In genomic region chr18:5943514-5943913, GRCh38 we compare ENCODE assay signal across 19 cellular contexts. TPM values are rescaled to one million over a fixed set of nuclear protein-coding genes. Genes with fewer than 3 reads are reported as not detected.
DNase-seq lines count a peak whose midpoint lies in the region; ATAC-seq, FAIRE-seq and TF ChIP-seq lines count a peak whose summit lies in the region.
"Had no signal": no experiment of that assay in that cellular context is flagged by ENCODE, and none has a peak within 500 bp of the region (broad histone marks: within the 10 kb centered on the region; RNA-seq: fewer than 3 reads in every experiment).

No MANE protein-coding gene starts in this region.

- TF ChIP-seq EP300 in tibial nerve (IDR thresholded peaks at IDR 0.05): no peak

- no peaks in the 10 kb centered on the region for H3K36me3 ChIP-seq in small intestine (ENCODE audit: control insufficient read depth in 2 of 2, insufficient read depth in 2 of 2, low read length in 2 of 2)
- H3K36me3 ChIP-seq in tibial nerve: no peaks in the 10 kb centered on the region
- H3K36me3 ChIP-seq: neutrophil, right lobe of liver, thyroid gland had no signal

- no peak for TF ChIP-seq POLR2A in tibial nerve (IDR thresholded peaks at IDR 0.05)

- WGBS in small intestine, 3 donors: 46 to 51% (median 50%) methylated on average over 5 of the region's 5 CpGs
- WGBS in tibial nerve, 2 donors: 44 to 59% methylated on average over 5 of the region's 5 CpGs

- no peak for ATAC-seq in GM21390 (IDR thresholded peaks at IDR 0.05; ENCODE audit: unreplicated experiment)
- ATAC-seq: right lobe of liver had no signal

- H3K27me3 ChIP-seq in small intestine (ENCODE audit: control insufficient read depth in 2 of 2, insufficient read depth in 2 of 2, low read length in 2 of 2) (no peaks in the 10 kb centered on the region), tibial nerve (no peaks in the 10 kb centered on the region)
- H3K27me3 ChIP-seq: right lobe of liver, thyroid gland had no signal

- DNase-seq in NCI-H2196 (lab: John Stamatoyannopoulos, UW; ENCODE audit: unreplicated experiment): peak; percentile 14
- no peak for DNase-seq in NCI-H2196 treated with DMSO at 0.1 percent for 48 hours (lab: John Stamatoyannopoulos, UW; ENCODE audit: unreplicated experiment)
- DNase-seq in NCI-H2107 treated with DMSO at 0.1 percent for 48 hours (lab: John Stamatoyannopoulos, UW; ENCODE audit: unreplicated experiment): peak; percentile 58
- DNase-seq in cerebellar cortex (ENCODE audit: low spot score): peak; percentile 32
- peak; percentile 38 for DNase-seq in small intestine
- DNase-seq in tibial nerve (ENCODE audit: low spot score in 2 of 2): no peak
- DNase-seq in central memory CD4-positive, alpha-beta T cell: no peak
- DNase-seq: activated CD4-positive, alpha-beta memory T cell treated with anti-CD3 and anti-CD28 coated beads, Interleukin-2, amount 10 ng/mL, durations not matched to agents 7 days and 5 days; CD4-positive, alpha-beta T cell; midbrain; NCI-H1048; NCI-H526 treated with DMSO at 0.1 percent for 48 hours; right lobe of liver; stimulated activated CD4-positive, alpha-beta T cell treated with anti-CD3 and anti-CD28 coated beads, Interleukin-4, amount 100 ng/mL, for 1 hour had no signal

- H3K4me3 ChIP-seq in small intestine (ENCODE audit: low read depth in 1 of 2, low read length in 2 of 2) (no peak overlapping the region), tibial nerve (no peak overlapping the region)
- H3K4me3 ChIP-seq: right lobe of liver, thyroid gland had no signal

- no peaks in the 10 kb centered on the region for H3K4me1 ChIP-seq in small intestine (ENCODE audit: control insufficient read depth in 2 of 2, insufficient read depth in 1 of 2, low read depth in 1 of 2, low read length in 1 of 2)
- H3K4me1 ChIP-seq in tibial nerve: no peaks in the 10 kb centered on the region
- H3K4me1 ChIP-seq: right lobe of liver, thyroid gland had no signal

- H3K9me3 ChIP-seq in small intestine (ENCODE audit: control insufficient read depth, low read depth) (no peaks in the 10 kb centered on the region), tibial nerve (no peaks in the 10 kb centered on the region)
- H3K9me3 ChIP-seq: neutrophil, right lobe of liver, thyroid gland had no signal

- H3K27ac ChIP-seq in small intestine (ENCODE audit: low read depth in 1 of 2, low read length in 1 of 2): no peak overlapping the region
- H3K27ac ChIP-seq in tibial nerve: no peak overlapping the region
- H3K27ac ChIP-seq: neutrophil, right lobe of liver, thyroid gland had no signal

- no peak for TF ChIP-seq CTCF in tibial nerve (IDR thresholded peaks at IDR 0.05)

- no peak for FAIRE-seq in small intestine (lab: Jason Lieb, UNC)
- FAIRE-seq: islet of Langerhans had no signal

RNA-seq across cellular contexts. Expression of gene TMEM200C, which starts 48.2 kb away (rescaled TPM):
- polyA plus RNA-seq in small intestine: under 1 TPM in 1 of 3 donors, not detected in 2; 0.16 TPM
- under 1 TPM in 3 of 4 donors, not detected in 1; under 0.01 to 0.78 (median 0.60) TPM for total RNA-seq in tibial nerve
- total RNA-seq: A673; activated CD4-positive, alpha-beta memory T cell treated with anti-CD3 and anti-CD28 coated beads, Interleukin-2, amount 10 ng/mL, durations not matched to agents 7 days and 5 days; CD4-positive, alpha-beta T cell had no signal

Comparison
In these comparisons a context has a peak if more than half of its experiments do, and no peak if none do; other contexts are left out.
1. DNase-seq: peak in NCI-H2196 (single experiment), NCI-H2107 treated with DMSO at 0.1 percent for 48 hours (single experiment), cerebellar cortex (single experiment) and small intestine (single experiment); none in NCI-H2196 treated with DMSO at 0.1 percent for 48 hours (single experiment), tibial nerve (0 of 2) and central memory CD4-positive, alpha-beta T cell (single experiment).